In the genomic region with DNA sequence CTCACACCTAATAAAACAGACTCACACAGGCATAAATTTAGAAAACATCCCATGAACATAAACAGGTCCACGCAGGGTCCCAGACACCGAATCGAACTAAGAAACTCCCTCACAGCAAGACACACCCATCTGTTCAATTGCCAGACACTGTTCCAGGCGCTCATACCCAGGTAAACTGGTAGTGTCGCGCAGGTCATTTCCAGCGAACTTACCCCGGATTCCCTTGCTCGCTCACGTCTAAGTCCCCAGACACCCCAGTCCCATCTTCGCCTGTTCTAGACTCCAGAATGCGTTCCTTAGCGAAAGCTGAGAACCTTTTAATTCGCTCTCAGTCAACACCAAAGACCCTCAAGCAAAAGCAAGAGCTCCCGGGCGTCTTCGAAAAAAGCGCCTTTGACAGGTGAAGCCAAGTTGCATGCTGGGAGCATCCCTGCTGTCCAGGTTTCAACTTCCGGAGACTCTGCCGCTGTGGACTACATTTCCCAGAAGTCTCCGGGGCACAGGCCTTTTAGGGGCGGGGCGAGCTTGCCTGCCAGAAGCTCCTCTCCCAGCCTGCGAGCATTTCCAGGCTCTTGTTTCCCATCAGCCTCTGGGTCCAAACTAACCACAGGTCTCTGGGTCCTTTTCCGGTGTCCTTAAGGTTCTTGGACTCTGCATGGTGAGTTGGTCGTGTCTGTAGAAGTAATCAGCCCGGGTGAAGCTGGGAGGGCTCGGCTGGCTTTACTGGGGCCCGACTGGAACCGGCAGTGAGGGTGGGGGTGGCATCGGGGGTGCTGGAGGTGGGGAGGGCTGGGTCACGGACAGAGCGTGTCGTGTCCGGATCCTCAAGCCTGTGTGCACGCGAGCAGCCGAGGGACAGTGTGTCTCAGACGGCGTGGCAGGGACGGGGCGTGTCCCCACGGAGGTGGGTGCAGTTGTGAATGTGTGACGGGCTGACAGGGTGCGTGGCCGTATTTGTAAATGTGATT, we compare ENCODE assay signal across 8 cellular contexts. TPM values are rescaled to one million over a fixed set of nuclear protein-coding genes. Genes with fewer than 3 reads are reported as not detected.
A peak's percentile ranks its signal among the peaks of the same experiment; 100 is the strongest.
DNase-seq lines count a peak whose midpoint lies in the region; ATAC-seq and TF ChIP-seq lines count a peak whose summit lies in the region.

A gene (plus strand): TSS at position 535 of the 968 bp plus-strand sequence. CDS start 6,184 bp downstream, outside the sequence.

- 10 to 17% methylated on average over 25 to 46 of the region's 46 CpGs for WGBS in upper lobe of left lung, 2 donors

- peak within 1 kb of the TSS; percentile 52 to 72 for H3K27ac Mint-ChIP-seq in T-cell

- peak; percentile 93 for DNase-seq in EL
- peak; percentile 92 for DNase-seq in HEK293T (ENCODE audit: extremely low spot score)
- peak; percentile 83 for DNase-seq in NCI-H1436 (lab: John Stamatoyannopoulos, UW)
- DNase-seq in T-cell = peak; percentile 54 to 83 (median 68)
- DNase-seq in amygdala (lab: John Stamatoyannopoulos, UW) = peak; percentile 44 to 95 (median 84)
- DNase-seq in left ventricle myocardium superior = peak; percentile 93
- peak; percentile 94 for DNase-seq in posterior vena cava (ENCODE audit: low spot score)
- peak; percentile 81 to 93 for DNase-seq in upper lobe of left lung

- no peak for TF ChIP-seq CTCF in upper lobe of left lung (IDR thresholded peaks at IDR 0.05)

- H3K36me3 ChIP-seq in upper lobe of left lung = peaks cover 0 to 36% (median 17%) of the 10 kb centered on the region in 4 donors

- peaks cover 5 to 11% (median 8%) of the 10 kb centered on the region in 4 donors for H3K4me1 ChIP-seq in upper lobe of left lung

- POLR2A ChIA-PET in HEK293T (lab: Yijun Ruan, JAX) = interaction anchor here (0.6 to 1.3 kb wide), 11 partner anchors 9 to 198 kb away, joined by 3 to 6 read pairs (median 3); a partner anchor contains a TSS
- POLR2A ChIA-PET in T-cell (lab: Charles Lee) = no interaction called here

- no peak for TF ChIP-seq EP300 in upper lobe of left lung (IDR thresholded peaks at IDR 0.05)

- CTCF ChIA-PET in HEK293T (lab: Yijun Ruan, JAX) (no interaction called here), T-cell (lab: Charles Lee) (interaction anchor here (0.6 to 0.9 kb wide), 4 partner anchors 10 to 363 kb away, joined by 3 read pairs; no protein-coding TSS in a partner anchor)

- ATAC-seq in T-cell (replicated peaks in 1 of 4) (peak; percentile 94 to 99 (median 96)), left ventricle myocardium superior (peak; percentile 100), upper lobe of left lung (ENCODE audit: low FRiP score in 2 of 2) (peak; percentile 95 to 99)

- peaks cover 21% of the 10 kb centered on the region for H3K36me3 Mint-ChIP-seq in T-cell

- intact Hi-C loops in left ventricle myocardium superior (cut with micrococcal nuclease) (no loop called here), posterior vena cava (cut with DNase I) (loop anchor here in 1 of 2 donors (2.0 kb wide), 1 partner anchor 74 kb away; no protein-coding TSS in a partner anchor)

- peaks cover 0 to 7% of the 10 kb centered on the region in 2 donors for H3K27me3 Mint-ChIP-seq in T-cell

- no peak for TF ChIP-seq POLR2A in upper lobe of left lung (IDR thresholded peaks at IDR 0.05)

- peaks cover 2 to 7% (median 3%) of the 10 kb centered on the region in 3 donors for H3K9me3 Mint-ChIP-seq in T-cell

- H3K27me3 ChIP-seq in upper lobe of left lung = no peaks in the 10 kb centered on the region

- peak within 1 kb of the TSS; percentile 88 to 90 (median 89) for H3K4me3 Mint-ChIP-seq in T-cell

- H3K4me1 Mint-ChIP-seq in T-cell = peaks cover 19 to 21% (median 19%) of the 10 kb centered on the region in 3 donors

- peak within 1 kb of the TSS; percentile 52 to 73 (median 65) for H3K4me3 ChIP-seq in upper lobe of left lung

- H3K9me3 ChIP-seq in upper lobe of left lung = peaks cover 0 to 6% (median 2%) of the 10 kb centered on the region in 4 donors

- H3K27ac ChIP-seq in upper lobe of left lung = peak within 1 kb of the TSS; percentile 31 to 81 (median 65)

TF ChIP-seq in HEK293T, 16 proteins besides CTCF, POLR2A, EP300 and RAD21:
- TF ChIP-seq NFRKB (IDR thresholded peaks at IDR 0.05) = no peak
- TF ChIP-seq FOXM1 (IDR thresholded peaks at IDR 0.05; ENCODE audit: borderline replicate concordance) = no peak
- TF ChIP-seq FOXK2 (IDR thresholded peaks at IDR 0.05) = no peak
- TF ChIP-seq CTBP1 (IDR thresholded peaks at IDR 0.05; ENCODE audit: borderline replicate concordance) = no peak
- TF ChIP-seq, protein P1, sequence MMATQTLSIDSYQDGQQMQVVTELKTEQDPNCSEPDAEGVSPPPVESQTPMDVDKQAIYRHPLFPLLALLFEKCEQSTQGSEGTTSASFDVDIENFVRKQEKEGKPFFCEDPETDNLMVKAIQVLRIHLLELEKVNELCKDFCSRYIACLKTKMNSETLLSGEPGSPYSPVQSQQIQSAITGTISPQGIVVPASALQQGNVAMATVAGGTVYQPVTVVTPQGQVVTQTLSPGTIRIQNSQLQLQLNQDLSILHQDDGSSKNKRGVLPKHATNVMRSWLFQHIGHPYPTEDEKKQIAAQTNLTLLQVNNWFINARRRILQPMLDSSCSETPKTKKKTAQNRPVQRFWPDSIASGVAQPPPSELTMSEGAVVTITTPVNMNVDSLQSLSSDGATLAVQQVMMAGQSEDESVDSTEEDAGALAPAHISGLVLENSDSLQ (IDR thresholded peaks at IDR 0.05) = 0 out of 2 replicates have a peak, but pooled peaks have one; percentile 6
- TF ChIP-seq ZNF384 (IDR thresholded peaks at IDR 0.05) = no peak
- peak; percentile 89 for TF ChIP-seq L3MBTL2 (conservative IDR thresholded peaks at IDR 0.05)
- TF ChIP-seq HDGF (IDR thresholded peaks at IDR 0.05; ENCODE audit: borderline replicate concordance) = no peak
- no peak for TF ChIP-seq ARNT (IDR thresholded peaks at IDR 0.05)
- peak; percentile 63; the same call in 1 of the 2 replicates for TF ChIP-seq SUZ12 (IDR thresholded peaks at IDR 0.05)
- peak; percentile 53; the same call in 1 of the 2 replicates for TF ChIP-seq ELF4 (IDR thresholded peaks at IDR 0.05)
- TF ChIP-seq FOXA1 (IDR thresholded peaks at IDR 0.05) = no peak
- no peak for TF ChIP-seq TARDBP (IDR thresholded peaks at IDR 0.05)
- no peak for TF ChIP-seq SP1 (IDR thresholded peaks at IDR 0.05)
- no peak for TF ChIP-seq BHLHE40 (IDR thresholded peaks at IDR 0.05; ENCODE audit: borderline replicate concordance)
- TF ChIP-seq LEF1 (IDR thresholded peaks at IDR 0.05; ENCODE audit: borderline replicate concordance) = no peak
TF ChIP-seq in HEK293T: peak in this region for 4.

RNA-seq across cellular contexts. Expression of the gene that starts here (rescaled TPM):
- 10 to 100 TPM in 3 of 5 donors, 1 to 10 TPM in 2; 5.4 to 19.0 (median 12.7) TPM for total RNA-seq in T-cell
- 11.0 TPM for total RNA-seq in left ventricle myocardium superior
- 1 to 10 TPM; 9.7 to 9.8 TPM for total RNA-seq in posterior vena cava
- 10 to 100 TPM in 1 of 6 donors, 1 to 10 TPM in 5; 2.9 to 11.7 (median 6.7) TPM for total RNA-seq in upper lobe of left lung

Comparison
In these comparisons a context has a peak if more than half of its experiments do, and no peak if none do; other contexts are left out.
1. Peak in every context shown above with its lines: DNase-seq, ATAC-seq, H3K4me3 ChIP-seq and H3K27ac ChIP-seq.